ENCODE assay signal across 1 cellular context in the genomic region with DNA sequence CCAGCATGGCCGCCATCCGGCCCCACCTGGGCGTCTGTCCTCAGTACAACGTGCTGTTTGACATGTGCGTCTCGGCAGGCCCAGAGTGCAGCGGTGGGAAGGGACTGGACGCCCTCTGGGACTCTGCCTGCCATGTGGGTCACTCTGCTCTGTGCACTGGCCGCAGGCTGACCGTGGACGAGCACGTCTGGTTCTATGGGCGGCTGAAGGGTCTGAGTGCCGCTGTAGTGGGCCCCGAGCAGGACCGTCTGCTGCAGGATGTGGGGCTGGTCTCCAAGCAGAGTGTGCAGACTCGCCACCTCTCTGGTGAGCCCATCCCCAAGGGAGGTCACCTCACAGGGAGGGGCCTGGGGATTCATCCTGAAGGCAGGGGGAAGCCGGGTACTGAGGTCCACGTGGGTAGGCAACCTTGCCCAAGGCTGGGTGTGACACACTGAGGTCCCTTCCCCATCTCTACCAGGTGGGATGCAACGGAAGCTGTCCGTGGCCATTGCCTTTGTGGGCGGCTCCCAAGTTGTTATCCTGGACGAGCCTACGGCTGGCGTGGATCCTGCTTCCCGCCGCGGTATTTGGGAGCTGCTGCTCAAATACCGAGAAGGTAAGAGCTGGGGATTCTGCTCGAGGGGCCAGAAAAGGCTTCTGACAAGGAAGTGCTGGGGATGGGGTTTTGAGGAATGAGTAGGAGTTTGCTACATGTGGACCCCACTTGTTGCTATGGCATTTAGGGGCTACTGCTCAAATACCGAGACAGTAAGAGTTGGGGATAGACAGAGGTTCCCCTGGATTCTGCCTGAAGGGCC.
A peak's percentile ranks its signal among the peaks of the same experiment; 100 is the strongest.
TF ChIP-seq lines count a peak whose summit lies in the region.

No MANE protein-coding gene starts in this region.

TF ChIP-seq in HepG2, 621 proteins besides CTCF, POLR2A, EP300 and RAD21 (continues in another document):
- TF ChIP-seq ZNF20 (CRISPR knock-in tag; IDR thresholded peaks at IDR 0.05) (no peak), GRHL1 (CRISPR knock-in tag; conservative IDR thresholded peaks at IDR 0.05) (no peak), ZNF335 (CRISPR knock-in tag; IDR thresholded peaks at IDR 0.05) (0 out of 2 replicates have a peak, but pooled peaks have one; percentile 69), BRCA1 (CRISPR knock-in tag; IDR thresholded peaks at IDR 0.05) (no peak), ZNF800 (CRISPR knock-in tag; IDR thresholded peaks at IDR 0.05) (no peak), KDM2A (CRISPR knock-in tag; IDR thresholded peaks at IDR 0.05; ENCODE audit: borderline replicate concordance, low read depth) (peak; percentile 83; the same call in 1 of the 2 replicates), ZHX2 (IDR thresholded peaks at IDR 0.05; ENCODE audit: low read depth) (0 out of 2 replicates have a peak, but pooled peaks have one; percentile 71), ZHX2 (CRISPR knock-in tag; IDR thresholded peaks at IDR 0.05; ENCODE audit: borderline replicate concordance) (no peak), RFX5 (IDR thresholded peaks at IDR 0.05; ENCODE audit: low read depth, low read length) (no peak), DDIT3 (CRISPR knock-in tag; IDR thresholded peaks at IDR 0.05) (no peak), FOXA1 (IDR thresholded peaks at IDR 0.05) (no peak), FOXA1 (CRISPR knock-in tag; IDR thresholded peaks at IDR 0.05) (no peak), SALL2 (CRISPR knock-in tag; IDR thresholded peaks at IDR 0.05) (no peak; the same call in 1 of the 2 replicates), ZNF678 (CRISPR knock-in tag; IDR thresholded peaks at IDR 0.05) (peak; percentile 57; the same call in 1 of the 2 replicates), FOXK1 (CRISPR knock-in tag; IDR thresholded peaks at IDR 0.05; ENCODE audit: borderline replicate concordance, low read depth) (peak; percentile 30; the same call in 1 of the 2 replicates), ZNF530 (CRISPR knock-in tag; IDR thresholded peaks at IDR 0.05; ENCODE audit: low read depth) (no peak), FOXM1 (CRISPR knock-in tag; IDR thresholded peaks at IDR 0.05) (no peak), ZBTB10 (CRISPR knock-in tag; IDR thresholded peaks at IDR 0.05; ENCODE audit: borderline replicate concordance) (no peak), HMG20A (CRISPR knock-in tag; IDR thresholded peaks at IDR 0.05; ENCODE audit: borderline replicate concordance) (no peak; the same call in 1 of the 2 replicates), ATF7-NPFF (CRISPR knock-in tag; IDR thresholded peaks at IDR 0.05; ENCODE audit: low read depth) (peak; percentile 84), ZNF761 (CRISPR knock-in tag; conservative IDR thresholded peaks at IDR 0.05) (peak; percentile 87; the same call in 1 of the 2 replicates), ZNF724P (CRISPR knock-in tag; IDR thresholded peaks at IDR 0.05; ENCODE audit: borderline replicate concordance) (peak; percentile 86; the same call in 1 of the 2 replicates), ZBTB21 (CRISPR knock-in tag; IDR thresholded peaks at IDR 0.05) (no peak), ZKSCAN8 (CRISPR knock-in tag; IDR thresholded peaks at IDR 0.05; ENCODE audit: borderline replicate concordance) (no peak), DMAP1 (CRISPR knock-in tag; IDR thresholded peaks at IDR 0.05) (peak; percentile 77; the same call in 1 of the 2 replicates), SMC3 (IDR thresholded peaks at IDR 0.05; ENCODE audit: low read length) (no peak), TEAD3 (CRISPR knock-in tag; optimal IDR thresholded peaks at IDR 0.05; ENCODE audit: borderline replicate concordance) (no peak), HOXA3 (CRISPR knock-in tag; IDR thresholded peaks at IDR 0.05) (peak; percentile 89), TAF15 (IDR thresholded peaks at IDR 0.05; ENCODE audit: low read depth, low read length, poor library complexity, severe bottlenecking) (no peak), SMARCC2 (IDR thresholded peaks at IDR 0.05) (no peak)
- TF ChIP-seq, protein P1, sequence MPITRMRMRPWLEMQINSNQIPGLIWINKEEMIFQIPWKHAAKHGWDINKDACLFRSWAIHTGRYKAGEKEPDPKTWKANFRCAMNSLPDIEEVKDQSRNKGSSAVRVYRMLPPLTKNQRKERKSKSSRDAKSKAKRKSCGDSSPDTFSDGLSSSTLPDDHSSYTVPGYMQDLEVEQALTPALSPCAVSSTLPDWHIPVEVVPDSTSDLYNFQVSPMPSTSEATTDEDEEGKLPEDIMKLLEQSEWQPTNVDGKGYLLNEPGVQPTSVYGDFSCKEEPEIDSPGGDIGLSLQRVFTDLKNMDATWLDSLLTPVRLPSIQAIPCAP (CRISPR knock-in tag; IDR thresholded peaks at IDR 0.05; ENCODE audit: low read depth), result peak; percentile 86
- TF ChIP-seq, protein P2, sequence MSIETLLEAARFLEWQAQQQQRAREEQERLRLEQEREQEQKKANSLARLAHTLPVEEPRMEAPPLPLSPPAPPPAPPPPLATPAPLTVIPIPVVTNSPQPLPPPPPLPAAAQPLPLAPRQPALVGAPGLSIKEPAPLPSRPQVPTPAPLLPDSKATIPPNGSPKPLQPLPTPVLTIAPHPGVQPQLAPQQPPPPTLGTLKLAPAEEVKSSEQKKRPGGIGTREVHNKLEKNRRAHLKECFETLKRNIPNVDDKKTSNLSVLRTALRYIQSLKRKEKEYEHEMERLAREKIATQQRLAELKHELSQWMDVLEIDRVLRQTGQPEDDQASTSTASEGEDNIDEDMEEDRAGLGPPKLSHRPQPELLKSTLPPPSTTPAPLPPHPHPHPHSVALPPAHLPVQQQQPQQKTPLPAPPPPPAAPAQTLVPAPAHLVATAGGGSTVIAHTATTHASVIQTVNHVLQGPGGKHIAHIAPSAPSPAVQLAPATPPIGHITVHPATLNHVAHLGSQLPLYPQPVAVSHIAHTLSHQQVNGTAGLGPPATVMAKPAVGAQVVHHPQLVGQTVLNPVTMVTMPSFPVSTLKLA (IDR thresholded peaks at IDR 0.05), result peak; percentile 64
- TF ChIP-seq, protein P3, sequence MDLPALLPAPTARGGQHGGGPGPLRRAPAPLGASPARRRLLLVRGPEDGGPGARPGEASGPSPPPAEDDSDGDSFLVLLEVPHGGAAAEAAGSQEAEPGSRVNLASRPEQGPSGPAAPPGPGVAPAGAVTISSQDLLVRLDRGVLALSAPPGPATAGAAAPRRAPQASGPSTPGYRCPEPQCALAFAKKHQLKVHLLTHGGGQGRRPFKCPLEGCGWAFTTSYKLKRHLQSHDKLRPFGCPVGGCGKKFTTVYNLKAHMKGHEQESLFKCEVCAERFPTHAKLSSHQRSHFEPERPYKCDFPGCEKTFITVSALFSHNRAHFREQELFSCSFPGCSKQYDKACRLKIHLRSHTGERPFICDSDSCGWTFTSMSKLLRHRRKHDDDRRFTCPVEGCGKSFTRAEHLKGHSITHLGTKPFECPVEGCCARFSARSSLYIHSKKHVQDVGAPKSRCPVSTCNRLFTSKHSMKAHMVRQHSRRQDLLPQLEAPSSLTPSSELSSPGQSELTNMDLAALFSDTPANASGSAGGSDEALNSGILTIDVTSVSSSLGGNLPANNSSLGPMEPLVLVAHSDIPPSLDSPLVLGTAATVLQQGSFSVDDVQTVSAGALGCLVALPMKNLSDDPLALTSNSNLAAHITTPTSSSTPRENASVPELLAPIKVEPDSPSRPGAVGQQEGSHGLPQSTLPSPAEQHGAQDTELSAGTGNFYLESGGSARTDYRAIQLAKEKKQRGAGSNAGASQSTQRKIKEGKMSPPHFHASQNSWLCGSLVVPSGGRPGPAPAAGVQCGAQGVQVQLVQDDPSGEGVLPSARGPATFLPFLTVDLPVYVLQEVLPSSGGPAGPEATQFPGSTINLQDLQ (CRISPR knock-in tag; IDR thresholded peaks at IDR 0.05), result no peak
- TF ChIP-seq, protein P4, sequence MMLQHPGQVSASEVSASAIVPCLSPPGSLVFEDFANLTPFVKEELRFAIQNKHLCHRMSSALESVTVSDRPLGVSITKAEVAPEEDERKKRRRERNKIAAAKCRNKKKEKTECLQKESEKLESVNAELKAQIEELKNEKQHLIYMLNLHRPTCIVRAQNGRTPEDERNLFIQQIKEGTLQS (CRISPR knock-in tag; IDR thresholded peaks at IDR 0.05), result 0 out of 2 replicates have a peak, but pooled peaks have one; percentile 4
